3 cellular contexts compared by ENCODE assay signal in genomic region chr6:159343709-159344108, GRCh38.
"Had no signal": no experiment of that assay in that cellular context is flagged by ENCODE, and none has a peak within 500 bp of the region (broad histone marks: within the 10 kb centered on the region; RNA-seq: fewer than 3 reads in every experiment).

No MANE protein-coding gene starts in this region.

- DNase-seq: GDM1, GF-D8 had no signal

- H3K4me3 ChIP-seq: GM12878 had no signal
